ENCODE assay signal across 1 cellular context in genomic region chr5:132386644-132387286, GRCh38.
A peak's percentile ranks its signal among the peaks of the same experiment; 100 is the strongest.
TF ChIP-seq lines count a peak whose summit lies in the region.

No MANE protein-coding gene starts in this region.

TF ChIP-seq in HepG2, 621 proteins besides CTCF, POLR2A, EP300 and RAD21 (continued from another document and continues in another):
- TF ChIP-seq GMEB1 (CRISPR knock-in tag; IDR thresholded peaks at IDR 0.05; ENCODE audit: borderline replicate concordance) (no peak), IRF2 (CRISPR knock-in tag; IDR thresholded peaks at IDR 0.05) (peak; percentile 76; the same call in 1 of the 2 replicates), PAXIP1 (CRISPR knock-in tag; conservative IDR thresholded peaks at IDR 0.05) (0 out of 2 replicates have a peak, but pooled peaks have one; percentile 30), SOX6 (IDR thresholded peaks at IDR 0.05) (no peak), SOX6 (CRISPR knock-in tag; IDR thresholded peaks at IDR 0.05) (peak; percentile 51), ZZZ3 (CRISPR knock-in tag; IDR thresholded peaks at IDR 0.05; ENCODE audit: borderline replicate concordance) (no peak), ZNF275 (CRISPR knock-in tag; IDR thresholded peaks at IDR 0.05; ENCODE audit: borderline replicate concordance) (no peak), NFATC3 (CRISPR knock-in tag; IDR thresholded peaks at IDR 0.05) (no peak), ZGPAT (CRISPR knock-in tag; IDR thresholded peaks at IDR 0.05) (peak; percentile 45; the same call in 1 of the 2 replicates), SRSF4 (IDR thresholded peaks at IDR 0.05; ENCODE audit: low read depth, low read length, poor library complexity, severe bottlenecking) (no peak), GABPB1 (CRISPR knock-in tag; IDR thresholded peaks at IDR 0.05) (0 out of 2 replicates have a peak, but pooled peaks have one; percentile 17), MAFG (CRISPR knock-in tag; IDR thresholded peaks at IDR 0.05) (no peak), ZKSCAN1 (IDR thresholded peaks at IDR 0.05; ENCODE audit: low read length) (no peak), ZNF530 (CRISPR knock-in tag; IDR thresholded peaks at IDR 0.05; ENCODE audit: low read depth) (no peak), THRA (CRISPR knock-in tag; IDR thresholded peaks at IDR 0.05; ENCODE audit: borderline replicate concordance) (0 out of 2 replicates have a peak, but pooled peaks have one; percentile 33), CAMTA2 (CRISPR knock-in tag; IDR thresholded peaks at IDR 0.05; ENCODE audit: borderline replicate concordance) (no peak), BORCS8-MEF2B (CRISPR knock-in tag; IDR thresholded peaks at IDR 0.05) (no peak), NR2F1 (CRISPR knock-in tag; IDR thresholded peaks at IDR 0.05) (0 out of 4 replicates have a peak, but pooled peaks of 1 of the 2 experiments have one; percentile 11), ZNF646 (CRISPR knock-in tag; IDR thresholded peaks at IDR 0.05) (no peak), ZNF558 (CRISPR knock-in tag; IDR thresholded peaks at IDR 0.05; ENCODE audit: borderline replicate concordance) (no peak), ZNF672 (CRISPR knock-in tag; IDR thresholded peaks at IDR 0.05) (no peak), ZFP41 (CRISPR knock-in tag; IDR thresholded peaks at IDR 0.05; ENCODE audit: borderline replicate concordance) (no peak), ZNF143 (CRISPR knock-in tag; IDR thresholded peaks at IDR 0.05) (no peak), FOXA3 (CRISPR knock-in tag; IDR thresholded peaks at IDR 0.05) (0 out of 2 replicates have a peak, but pooled peaks have one; percentile 14), ZNF407 (CRISPR knock-in tag; IDR thresholded peaks at IDR 0.05; ENCODE audit: not compliant biosample characterization) (no peak), ZNF709 (CRISPR knock-in tag; IDR thresholded peaks at IDR 0.05) (no peak), HNRNPK (IDR thresholded peaks at IDR 0.05; ENCODE audit: low read depth, low read length, poor library complexity, severe bottlenecking) (no peak), ZFP82 (CRISPR knock-in tag; IDR thresholded peaks at IDR 0.05; ENCODE audit: borderline replicate concordance) (no peak), ATRX (CRISPR knock-in tag; IDR thresholded peaks at IDR 0.05; ENCODE audit: borderline replicate concordance) (no peak), RAD51 (IDR thresholded peaks at IDR 0.05; ENCODE audit: borderline replicate concordance) (no peak), RBAK (CRISPR knock-in tag; IDR thresholded peaks at IDR 0.05) (no peak), ARNTL (CRISPR knock-in tag; IDR thresholded peaks at IDR 0.05) (no peak), PHF5A (CRISPR knock-in tag; IDR thresholded peaks at IDR 0.05; ENCODE audit: low read depth, unreplicated experiment) (no peak), CENPT (CRISPR knock-in tag; IDR thresholded peaks at IDR 0.05; ENCODE audit: low read depth) (no peak)
